Comparison of ENCODE assay signal across 1 cellular context in the genomic region with DNA sequence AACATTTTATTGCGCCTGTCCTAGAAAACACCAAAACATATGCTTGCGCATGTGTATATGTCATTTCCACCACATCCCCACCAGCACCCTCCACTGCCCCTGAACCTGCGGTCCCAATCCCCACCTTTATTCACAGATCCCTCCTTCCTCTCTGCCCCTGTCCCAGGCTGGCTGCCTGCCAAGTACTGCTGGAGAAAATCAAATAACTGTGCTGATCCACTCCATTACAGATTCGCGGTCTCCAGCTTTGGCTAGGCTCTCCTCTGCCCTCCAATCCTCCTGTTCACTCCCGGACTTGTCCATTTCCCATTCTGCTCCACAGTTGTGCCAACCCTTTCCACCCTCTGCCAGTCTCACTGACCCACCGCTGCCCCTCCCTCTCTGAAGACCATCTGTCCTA.
TF ChIP-seq lines count a peak whose summit lies in the region.

No MANE protein-coding gene starts in this region.

TF ChIP-seq in K562, 482 proteins besides CTCF, POLR2A, EP300 and RAD21 (continued from another document):
- TF ChIP-seq, protein P1, sequence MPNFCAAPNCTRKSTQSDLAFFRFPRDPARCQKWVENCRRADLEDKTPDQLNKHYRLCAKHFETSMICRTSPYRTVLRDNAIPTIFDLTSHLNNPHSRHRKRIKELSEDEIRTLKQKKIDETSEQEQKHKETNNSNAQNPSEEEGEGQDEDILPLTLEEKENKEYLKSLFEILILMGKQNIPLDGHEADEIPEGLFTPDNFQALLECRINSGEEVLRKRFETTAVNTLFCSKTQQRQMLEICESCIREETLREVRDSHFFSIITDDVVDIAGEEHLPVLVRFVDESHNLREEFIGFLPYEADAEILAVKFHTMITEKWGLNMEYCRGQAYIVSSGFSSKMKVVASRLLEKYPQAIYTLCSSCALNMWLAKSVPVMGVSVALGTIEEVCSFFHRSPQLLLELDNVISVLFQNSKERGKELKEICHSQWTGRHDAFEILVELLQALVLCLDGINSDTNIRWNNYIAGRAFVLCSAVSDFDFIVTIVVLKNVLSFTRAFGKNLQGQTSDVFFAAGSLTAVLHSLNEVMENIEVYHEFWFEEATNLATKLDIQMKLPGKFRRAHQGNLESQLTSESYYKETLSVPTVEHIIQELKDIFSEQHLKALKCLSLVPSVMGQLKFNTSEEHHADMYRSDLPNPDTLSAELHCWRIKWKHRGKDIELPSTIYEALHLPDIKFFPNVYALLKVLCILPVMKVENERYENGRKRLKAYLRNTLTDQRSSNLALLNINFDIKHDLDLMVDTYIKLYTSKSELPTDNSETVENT (CRISPR knock-in tag; IDR thresholded peaks at IDR 0.05) = no peak
- TF ChIP-seq, protein P2, sequence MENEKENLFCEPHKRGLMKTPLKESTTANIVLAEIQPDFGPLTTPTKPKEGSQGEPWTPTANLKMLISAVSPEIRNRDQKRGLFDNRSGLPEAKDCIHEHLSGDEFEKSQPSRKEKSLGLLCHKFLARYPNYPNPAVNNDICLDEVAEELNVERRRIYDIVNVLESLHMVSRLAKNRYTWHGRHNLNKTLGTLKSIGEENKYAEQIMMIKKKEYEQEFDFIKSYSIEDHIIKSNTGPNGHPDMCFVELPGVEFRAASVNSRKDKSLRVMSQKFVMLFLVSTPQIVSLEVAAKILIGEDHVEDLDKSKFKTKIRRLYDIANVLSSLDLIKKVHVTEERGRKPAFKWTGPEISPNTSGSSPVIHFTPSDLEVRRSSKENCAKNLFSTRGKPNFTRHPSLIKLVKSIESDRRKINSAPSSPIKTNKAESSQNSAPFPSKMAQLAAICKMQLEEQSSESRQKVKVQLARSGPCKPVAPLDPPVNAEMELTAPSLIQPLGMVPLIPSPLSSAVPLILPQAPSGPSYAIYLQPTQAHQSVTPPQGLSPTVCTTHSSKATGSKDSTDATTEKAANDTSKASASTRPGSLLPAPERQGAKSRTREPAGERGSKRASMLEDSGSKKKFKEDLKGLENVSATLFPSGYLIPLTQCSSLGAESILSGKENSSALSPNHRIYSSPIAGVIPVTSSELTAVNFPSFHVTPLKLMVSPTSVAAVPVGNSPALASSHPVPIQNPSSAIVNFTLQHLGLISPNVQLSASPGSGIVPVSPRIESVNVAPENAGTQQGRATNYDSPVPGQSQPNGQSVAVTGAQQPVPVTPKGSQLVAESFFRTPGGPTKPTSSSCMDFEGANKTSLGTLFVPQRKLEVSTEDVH (IDR thresholded peaks at IDR 0.05; ENCODE audit: low read depth, partially characterized antibody) = no peak
- TF ChIP-seq, protein P3, sequence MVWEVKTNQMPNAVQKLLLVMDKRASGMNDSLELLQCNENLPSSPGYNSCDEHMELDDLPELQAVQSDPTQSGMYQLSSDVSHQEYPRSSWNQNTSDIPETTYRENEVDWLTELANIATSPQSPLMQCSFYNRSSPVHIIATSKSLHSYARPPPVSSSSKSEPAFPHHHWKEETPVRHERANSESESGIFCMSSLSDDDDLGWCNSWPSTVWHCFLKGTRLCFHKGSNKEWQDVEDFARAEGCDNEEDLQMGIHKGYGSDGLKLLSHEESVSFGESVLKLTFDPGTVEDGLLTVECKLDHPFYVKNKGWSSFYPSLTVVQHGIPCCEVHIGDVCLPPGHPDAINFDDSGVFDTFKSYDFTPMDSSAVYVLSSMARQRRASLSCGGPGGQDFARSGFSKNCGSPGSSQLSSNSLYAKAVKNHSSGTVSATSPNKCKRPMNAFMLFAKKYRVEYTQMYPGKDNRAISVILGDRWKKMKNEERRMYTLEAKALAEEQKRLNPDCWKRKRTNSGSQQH (CRISPR knock-in tag; IDR thresholded peaks at IDR 0.05) = no peak
TF ChIP-seq in K562: peak in this region for 1.
